In genomic region chr2:11102466-11102865, GRCh38 we compare ENCODE assay signal across 18 cellular contexts. TPM values are rescaled to one million over a fixed set of nuclear protein-coding genes. Genes with fewer than 3 reads are reported as not detected.
DNase-seq lines count a peak whose midpoint lies in the region; ATAC-seq and TF ChIP-seq lines count a peak whose summit lies in the region.
"Had no signal": no experiment of that assay in that cellular context is flagged by ENCODE, and none has a peak within 500 bp of the region (broad histone marks: within the 10 kb centered on the region; RNA-seq: fewer than 3 reads in every experiment).

No MANE protein-coding gene starts in this region.

- H3K36me3 ChIP-seq in adrenal gland (replicated peaks in 1 of 2) = no peaks in the 10 kb centered on the region

- peak; percentile 30 for DNase-seq in activated effector memory CD4-positive, alpha-beta T cell treated with anti-CD3 and anti-CD28 coated beads, Interleukin-2, amount 50 U/mL, for 16 hours
- no peak for DNase-seq in activated effector memory CD4-positive, alpha-beta T cell treated with Interleukin-2 at 50 U/mL for 16 hours
- no peak for DNase-seq in effector memory CD8-positive, alpha-beta T cell
- DNase-seq in myocyte (ENCODE audit: low read depth) (peak; percentile 76), C1 segment of cervical spinal cord (lab: John Stamatoyannopoulos, UW) (no peak), SKM-1 treated with dmso at 0.1 percent for 144 hours (lab: John Stamatoyannopoulos, UW; ENCODE audit: unreplicated experiment) (no peak), adrenal gland (no peak)
- DNase-seq: CD8-positive, alpha-beta T cell; COR-L47; DMS153; DMS79 treated with DMSO at 0.1 percent for 48 hours; EL; GDM1; HCEC 1CT; HFFc6 had no signal

- H3K27ac ChIP-seq in adrenal gland = no peak overlapping the region
- H3K27ac ChIP-seq: C4-2B, HL-60 had no signal

- no peaks in the 10 kb centered on the region for H3K9me3 Mint-ChIP-seq in effector memory CD8-positive, alpha-beta T cell
- H3K9me3 Mint-ChIP-seq: CD8-positive, alpha-beta T cell; HFFc6 had no signal

- peaks cover 10% of the 10 kb centered on the region for H3K36me3 Mint-ChIP-seq in effector memory CD8-positive, alpha-beta T cell (ENCODE audit: insufficient read depth)
- H3K36me3 Mint-ChIP-seq: CD8-positive, alpha-beta T cell had no signal

- peak overlapping the region; percentile 66 to 73 for H3K4me3 Mint-ChIP-seq in effector memory CD8-positive, alpha-beta T cell
- H3K4me3 Mint-ChIP-seq: B cell; CD8-positive, alpha-beta T cell; HFFc6 had no signal

- intact Hi-C loops in adrenal gland (cut with DNase I) = no loop called here

- no peak for TF ChIP-seq POLR2A in adrenal gland (IDR thresholded peaks at IDR 0.05)

- H3K4me1 ChIP-seq in adrenal gland (replicated peaks in 1 of 2) = peaks cover 0 to 4% of the 10 kb centered on the region in 2 donors

- TF ChIP-seq CTCF in adrenal gland (IDR thresholded peaks at IDR 0.05) = no peak

- H3K9me3 ChIP-seq in adrenal gland (replicated peaks in 1 of 3) = no peaks in the 10 kb centered on the region

- H3K27me3 Mint-ChIP-seq in effector memory CD8-positive, alpha-beta T cell = no peaks in the 10 kb centered on the region

- no peak overlapping the region for H3K4me3 ChIP-seq in adrenal gland

- no peak overlapping the region for H3K27ac Mint-ChIP-seq in effector memory CD8-positive, alpha-beta T cell
- H3K27ac Mint-ChIP-seq: B cell; CD8-positive, alpha-beta T cell; HFFc6 had no signal

- no peaks in the 10 kb centered on the region for H3K27me3 ChIP-seq in adrenal gland

- 81 to 91% (median 86%) methylated on average over 11 of the region's 11 CpGs for WGBS in adrenal gland, 4 donors

- no peak for ATAC-seq in effector memory CD8-positive, alpha-beta T cell (replicated peaks)
- ATAC-seq: CD8-positive, alpha-beta T cell had no signal

- peaks cover 17 to 28% of the 10 kb centered on the region in 2 donors for H3K4me1 Mint-ChIP-seq in effector memory CD8-positive, alpha-beta T cell (ENCODE audit: low read depth in 2 of 2)
- H3K4me1 Mint-ChIP-seq: B cell had no signal

RNA-seq across cellular contexts. Expression of gene SLC66A3, which starts 52.8 kb away (rescaled TPM):
- total RNA-seq in myocyte (39.4 and 42.6 TPM in 2 replicates), adrenal gland (100 to 1,000 TPM in 3 of 8 donors, 10 to 100 TPM in 5; 21.3 to 162 (median 57.1) TPM)
- 18.0 TPM for polyA plus RNA-seq in myocyte (2012)
- polyA plus RNA-seq in adrenal gland = 10 to 100 TPM; 13.0 to 33.1 (median 18.9) TPM

Comparison
In these comparisons a context has a peak if more than half of its experiments do, and no peak if none do; other contexts are left out.
1. DNase-seq: peak in activated effector memory CD4-positive, alpha-beta T cell treated with anti-CD3 and anti-CD28 coated beads, Interleukin-2, amount 50 U/mL, for 16 hours (single experiment) and myocyte (single experiment); none in activated effector memory CD4-positive, alpha-beta T cell treated with Interleukin-2 at 50 U/mL for 16 hours (single experiment), effector memory CD8-positive, alpha-beta T cell (0 of 3), C1 segment of cervical spinal cord (0 of 14), SKM-1 treated with dmso at 0.1 percent for 144 hours (single experiment) and adrenal gland (0 of 7).